In genomic region chr15:81108427-81108826, GRCh38 we compare ENCODE assay signal across 10 cellular contexts. TPM values are rescaled to one million over a fixed set of nuclear protein-coding genes. Genes with fewer than 3 reads are reported as not detected.
A peak's percentile ranks its signal among the peaks of the same experiment; 100 is the strongest.
DNase-seq lines count a peak whose midpoint lies in the region; ATAC-seq and TF ChIP-seq lines count a peak whose summit lies in the region.
"Had no signal": no experiment of that assay in that cellular context is flagged by ENCODE, and none has a peak within 500 bp of the region (broad histone marks: within the 10 kb centered on the region; RNA-seq: fewer than 3 reads in every experiment).

No MANE protein-coding gene starts in this region.

- no peak overlapping the region for H3K27ac ChIP-seq in Peyer's patch

- TF ChIP-seq CTCF in Peyer's patch (IDR thresholded peaks at IDR 0.05) = peak in 4 of 6 experiments; percentile 21 to 37 (median 35)

- no peak overlapping the region for H3K4me3 ChIP-seq in Peyer's patch

- DNase-seq in stimulated activated CD4-positive, alpha-beta T cell treated with anti-CD3 and anti-CD28 coated beads, Interleukin-4, amount 100 ng/mL, for 1 hour = peak; percentile 13
- DNase-seq in stimulated activated CD4-positive, alpha-beta T cell treated with anti-CD3 and anti-CD28 coated beads, Interleukin-1b, Interleukin-23, amount 100 ng/mL, for 48 hours = no peak
- DNase-seq in Peyer's patch (no peak), head of caudate nucleus (peak in 24 of 42 donors; percentile 9 to 79 (median 43)), RKO (ENCODE audit: low spot score) (no peak), foreskin melanocyte (no peak), NCI-H2081 (lab: John Stamatoyannopoulos, UW) (no peak)
- DNase-seq: effector memory CD8-positive, alpha-beta T cell had no signal

- H3K36me3 ChIP-seq in Peyer's patch = no peaks in the 10 kb centered on the region

- no peak for ATAC-seq in activated CD4-positive, CD25-positive, alpha-beta regulatory T cell treated with anti-CD3 and anti-CD28 coated beads, Interleukin-2, amount 50 U/mL, for 24 hours
- ATAC-seq: effector memory CD8-positive, alpha-beta T cell had no signal

- no peaks in the 10 kb centered on the region for H3K9me3 ChIP-seq in Peyer's patch

- intact Hi-C loops in head of caudate nucleus (cut with DNase I) = no loop called here

- H3K27me3 ChIP-seq in Peyer's patch = no peaks in the 10 kb centered on the region

- TF ChIP-seq POLR2A in Peyer's patch (IDR thresholded peaks at IDR 0.05) = no peak

- no peaks in the 10 kb centered on the region for H3K4me1 ChIP-seq in Peyer's patch

RNA-seq across cellular contexts. Expression of gene CFAP161, which starts 25.6 kb away (rescaled TPM):
- total RNA-seq in Peyer's patch = 1 to 10 TPM in 1 of 4 donors, not detected in 3; 6.6 TPM
- total RNA-seq: T-helper 1 cell treated with Interleukin-12 subunit alpha and Interleukin-12 subunit beta and Interleukin-4 antibody, amounts not matched to agents 30 ng/mL and 1 ng/mL, for 36 hours had no signal

Comparison
In these comparisons a context has a peak if more than half of its experiments do, and no peak if none do; other contexts are left out.
1. DNase-seq: peak in stimulated activated CD4-positive, alpha-beta T cell treated with anti-CD3 and anti-CD28 coated beads, Interleukin-4, amount 100 ng/mL, for 1 hour (single experiment) and head of caudate nucleus (24 of 42); none in stimulated activated CD4-positive, alpha-beta T cell treated with anti-CD3 and anti-CD28 coated beads, Interleukin-1b, Interleukin-23, amount 100 ng/mL, for 48 hours (single experiment), Peyer's patch (0 of 3), RKO (single experiment), foreskin melanocyte (single experiment) and NCI-H2081 (0 of 2).